In genomic region chr3:64977308-64978100, GRCh38 we compare ENCODE assay signal across 16 cellular contexts.
DNase-seq lines count a peak whose midpoint lies in the region; ATAC-seq and TF ChIP-seq lines count a peak whose summit lies in the region.
"Had no signal": no experiment of that assay in that cellular context is flagged by ENCODE, and none has a peak within 500 bp of the region (broad histone marks: within the 10 kb centered on the region; RNA-seq: fewer than 3 reads in every experiment).

No MANE protein-coding gene starts in this region.

- DNase-seq in EL (peak; percentile 10), RPMI7951 (ENCODE audit: low read depth) (peak; percentile 87), epithelial cell of esophagus (ENCODE audit: low read depth) (peak; percentile 97), mesendoderm (peak; percentile 92), NCI-H524 treated with DMSO at 0.1 percent for 48 hours (lab: John Stamatoyannopoulos, UW) (no peak), NCI-H146 treated with DMSO at 0.1 percent for 48 hours (lab: John Stamatoyannopoulos, UW; ENCODE audit: unreplicated experiment) (no peak)
- DNase-seq in activated CD8-positive, alpha-beta memory T cell treated with anti-CD3 and anti-CD28 coated beads, Interleukin-2, amount 50 U/mL, for 48 hours: no peak
- DNase-seq: activated CD4-positive, alpha-beta T cell treated with anti-CD3 and anti-CD28 coated beads, Interleukin-2, amount 50 U/mL, for 1 hour; GDM1; immature natural killer cell; naive B cell; NCI-H2081; right lobe of liver; T-helper 17 cell had no signal

- no peak overlapping the region for H3K23ac ChIP-seq in mesendoderm (ENCODE audit: low read length)

- H3K9ac ChIP-seq in mesendoderm (ENCODE audit: low read length): no peak overlapping the region

- no peak overlapping the region for H3K4me3 ChIP-seq in epithelial cell of esophagus (ENCODE audit: low read length)
- no peak overlapping the region for H3K4me3 ChIP-seq in mesendoderm (ENCODE audit: low read length)
- H3K4me3 ChIP-seq: right lobe of liver had no signal

- no peaks in the 10 kb centered on the region for H3K4me1 ChIP-seq in mesendoderm (ENCODE audit: control insufficient read depth, low read depth, low read length)
- H3K4me1 ChIP-seq: right lobe of liver had no signal

- H2AK5ac ChIP-seq in mesendoderm (ENCODE audit: low read length): no peak overlapping the region

- no peak overlapping the region for H3K56ac ChIP-seq in mesendoderm (ENCODE audit: low read length)

- no peaks in the 10 kb centered on the region for H3K36me3 ChIP-seq in mesendoderm (ENCODE audit: control insufficient read depth, insufficient read depth, low read length)
- H3K36me3 ChIP-seq: right lobe of liver had no signal

- WGBS in mesendoderm (ENCODE audit: extremely low coverage, insufficient coverage, low lambda C conversion rate): no CpG with 5 or more reads among the region's 8 CpGs

- H2BK15ac ChIP-seq in mesendoderm (replicated peaks; ENCODE audit: low read depth): no peak overlapping the region

- no peak overlapping the region for H4K5ac ChIP-seq in mesendoderm (ENCODE audit: low read length)

- H3K79me2 ChIP-seq in mesendoderm (ENCODE audit: control insufficient read depth, insufficient read depth, low read length): no peaks in the 10 kb centered on the region

- H3K4ac ChIP-seq in mesendoderm (ENCODE audit: low read depth, low read length): no peak overlapping the region

- no peak for ATAC-seq in HG02885 (IDR thresholded peaks at IDR 0.05; ENCODE audit: poor library complexity, unreplicated experiment)
- ATAC-seq: activated T-helper 17 cell treated with anti-CD3 and anti-CD28 coated beads, Interleukin-2, amount 50 U/mL, for 72 hours; T-helper 17 cell had no signal

- H2BK120ac ChIP-seq in mesendoderm (ENCODE audit: low read depth, low read length): no peak overlapping the region

- no peaks in the 10 kb centered on the region for H3K27me3 ChIP-seq in mesendoderm (ENCODE audit: insufficient read depth, low read length, poor library complexity)
- H3K27me3 ChIP-seq: right lobe of liver had no signal

- H3K4me2 ChIP-seq in mesendoderm (ENCODE audit: low read length): no peak overlapping the region

- no peak overlapping the region for H4K8ac ChIP-seq in mesendoderm (ENCODE audit: low read depth, low read length)

- no peak overlapping the region for H2BK5ac ChIP-seq in mesendoderm (ENCODE audit: low read length)

- H3K27ac ChIP-seq in mesendoderm (ENCODE audit: low read depth, low read length): peak overlapping the region; percentile 75
- H3K27ac ChIP-seq: right lobe of liver had no signal

- TF ChIP-seq CTCF in epithelial cell of esophagus (IDR thresholded peaks at IDR 0.05; ENCODE audit: insufficient read depth, low read depth, low read length, missing control alignments): no peak

- H3K79me1 ChIP-seq in mesendoderm (ENCODE audit: low read length): no peaks in the 10 kb centered on the region

- peak overlapping the region; percentile 16 for H3K18ac ChIP-seq in mesendoderm (ENCODE audit: low read length)

Comparison
In these comparisons a context has a peak if more than half of its experiments do, and no peak if none do; other contexts are left out.
1. DNase-seq: peak in EL (single experiment), RPMI7951 (single experiment), epithelial cell of esophagus (single experiment) and mesendoderm (single experiment); none in NCI-H524 treated with DMSO at 0.1 percent for 48 hours (single experiment), NCI-H146 treated with DMSO at 0.1 percent for 48 hours (single experiment) and activated CD8-positive, alpha-beta memory T cell treated with anti-CD3 and anti-CD28 coated beads, Interleukin-2, amount 50 U/mL, for 48 hours (single experiment).